ENCODE assay signal across 17 cellular contexts in the genomic region with DNA sequence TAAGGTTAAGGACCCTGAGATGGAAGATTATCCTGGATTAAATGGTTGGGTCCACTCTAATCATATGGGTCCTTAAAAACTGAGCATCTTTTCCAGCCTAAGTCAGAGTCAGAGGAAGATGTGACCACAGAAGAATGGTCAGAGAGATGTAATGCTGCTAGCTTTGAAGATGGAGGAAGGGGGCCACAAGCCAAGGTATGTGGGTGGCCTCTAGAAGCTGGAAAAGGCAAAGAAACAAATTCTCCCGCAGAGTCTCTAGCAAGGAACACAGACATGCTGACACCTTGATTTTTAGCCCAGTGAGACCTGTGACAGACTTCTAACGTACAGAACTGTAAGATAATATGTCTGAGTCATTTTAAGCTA. TPM values are rescaled to one million over a fixed set of nuclear protein-coding genes. Genes with fewer than 3 reads are reported as not detected.
A peak's percentile ranks its signal among the peaks of the same experiment; 100 is the strongest.
DNase-seq lines count a peak whose midpoint lies in the region; ATAC-seq and TF ChIP-seq lines count a peak whose summit lies in the region.
"Had no signal": no experiment of that assay in that cellular context is flagged by ENCODE, and none has a peak within 500 bp of the region (broad histone marks: within the 10 kb centered on the region; RNA-seq: fewer than 3 reads in every experiment).

No MANE protein-coding gene starts in this region.

- peak overlapping the region; percentile 81 for H3K4me3 Mint-ChIP-seq in activated CD4-positive, alpha-beta T cell treated with anti-CD3 and anti-CD28 coated beads, Interleukin-2, amount 10 ng/mL, durations not matched to agents 24 days and 14 days
- H3K4me3 Mint-ChIP-seq in progenitor cell of endocrine pancreas (ENCODE audit: low read depth) = peak overlapping the region; percentile 91
- no peak overlapping the region for H3K4me3 Mint-ChIP-seq in glutamatergic neuron (ENCODE audit: unreplicated experiment)

- H3K27me3 Mint-ChIP-seq in activated CD4-positive, alpha-beta T cell treated with anti-CD3 and anti-CD28 coated beads, Interleukin-2, amount 10 ng/mL, durations not matched to agents 24 days and 14 days = no peaks in the 10 kb centered on the region
- no peaks in the 10 kb centered on the region for H3K27me3 Mint-ChIP-seq in progenitor cell of endocrine pancreas
- H3K27me3 Mint-ChIP-seq in glutamatergic neuron (ENCODE audit: unreplicated experiment) = peaks cover 9% of the 10 kb centered on the region

- H3K4me3 ChIP-seq in HL-60 (replicated peaks; ENCODE audit: insufficient read depth, low read length) = no peak overlapping the region
- H3K4me3 ChIP-seq: esophagus squamous epithelium, MG63, right atrium auricular region had no signal

- DNase-seq in activated CD4-positive, alpha-beta T cell treated with anti-CD3 and anti-CD28 coated beads, Interleukin-2, amount 10 ng/mL, durations not matched to agents 24 days and 14 days = no peak
- no peak for DNase-seq in activated CD4-positive, alpha-beta T cell treated with anti-CD3 and anti-CD28 coated beads for 48 hours
- DNase-seq in HL-60 (ENCODE audit: low read depth in 1 of 2, low spot score in 1 of 2) = no peak
- DNase-seq in epithelial cell of prostate (ENCODE audit: low read depth, low spot score) = peak; percentile 22
- DNase-seq in progenitor cell of endocrine pancreas (ENCODE audit: low spot score, unreplicated experiment) = no peak
- DNase-seq in glutamatergic neuron = no peak
- DNase-seq in hepatic stellate cell (ENCODE audit: low spot score) = no peak
- DNase-seq: esophagus squamous epithelium, head of caudate nucleus, MG63, NCI-H187, NCI-H446, SHP77 had no signal

- intact Hi-C loops in activated CD4-positive, alpha-beta T cell treated with anti-CD3 and anti-CD28 coated beads, Interleukin-2, amount 10 ng/mL, durations not matched to agents 24 days and 14 days (cut with micrococcal nuclease) = loop anchor here (2.0 to 5.0 kb wide), 4 partner anchors 16 to 1435 kb away; a partner anchor contains a TSS

- peaks cover 34% of the 10 kb centered on the region for H3K4me1 Mint-ChIP-seq in activated CD4-positive, alpha-beta T cell treated with anti-CD3 and anti-CD28 coated beads, Interleukin-2, amount 10 ng/mL, durations not matched to agents 24 days and 14 days
- H3K4me1 Mint-ChIP-seq in progenitor cell of endocrine pancreas (ENCODE audit: low read depth) = peaks cover 19% of the 10 kb centered on the region
- H3K4me1 Mint-ChIP-seq in glutamatergic neuron (ENCODE audit: low read depth, unreplicated experiment) = no peaks in the 10 kb centered on the region

- H3K9me3 Mint-ChIP-seq in activated CD4-positive, alpha-beta T cell treated with anti-CD3 and anti-CD28 coated beads, Interleukin-2, amount 10 ng/mL, durations not matched to agents 24 days and 14 days = peaks cover 5% of the 10 kb centered on the region
- H3K9me3 Mint-ChIP-seq in progenitor cell of endocrine pancreas (ENCODE audit: low read depth) (no peaks in the 10 kb centered on the region), glutamatergic neuron (ENCODE audit: unreplicated experiment) (peaks cover 9% of the 10 kb centered on the region)
- H3K9me3 Mint-ChIP-seq: HFFc6 had no signal

- H3K36me3 Mint-ChIP-seq in activated CD4-positive, alpha-beta T cell treated with anti-CD3 and anti-CD28 coated beads, Interleukin-2, amount 10 ng/mL, durations not matched to agents 24 days and 14 days (ENCODE audit: low read depth) = no peaks in the 10 kb centered on the region
- H3K36me3 Mint-ChIP-seq in progenitor cell of endocrine pancreas (ENCODE audit: insufficient read depth) (no peaks in the 10 kb centered on the region), glutamatergic neuron (ENCODE audit: unreplicated experiment) (no peaks in the 10 kb centered on the region)

- H3K27me3 ChIP-seq in HL-60 (ENCODE audit: insufficient read depth, poor library complexity, severe bottlenecking) = no peaks in the 10 kb centered on the region
- H3K27me3 ChIP-seq: MG63, right atrium auricular region had no signal

- TF ChIP-seq CTCF in HL-60 (IDR thresholded peaks at IDR 0.05; ENCODE audit: insufficient read depth, low read length) (no peak), progenitor cell of endocrine pancreas (IDR thresholded peaks at IDR 0.05; ENCODE audit: unreplicated experiment) (no peak), glutamatergic neuron (IDR thresholded peaks at IDR 0.05; ENCODE audit: partially characterized antibody, unreplicated experiment) (no peak)

- H3K27ac ChIP-seq in HL-60 (replicated peaks) (peak overlapping the region; percentile 86), epithelial cell of prostate (peak overlapping the region; percentile 66)
- H3K27ac ChIP-seq: right atrium auricular region had no signal

- no peak for ATAC-seq in HG02884 (IDR thresholded peaks at IDR 0.05; ENCODE audit: unreplicated experiment)
- ATAC-seq: activated CD4-positive, CD25-positive, alpha-beta regulatory T cell treated with anti-CD3 and anti-CD28 coated beads, Interleukin-2, amount 50 U/mL, for 24 hours had no signal

- H3K27ac Mint-ChIP-seq in activated CD4-positive, alpha-beta T cell treated with anti-CD3 and anti-CD28 coated beads, Interleukin-2, amount 10 ng/mL, durations not matched to agents 24 days and 14 days = peak overlapping the region; percentile 74
- no peak overlapping the region for H3K27ac Mint-ChIP-seq in progenitor cell of endocrine pancreas
- H3K27ac Mint-ChIP-seq in glutamatergic neuron (ENCODE audit: unreplicated experiment) = no peak overlapping the region
- H3K27ac Mint-ChIP-seq: HFFc6 had no signal

RNA-seq across cellular contexts. Expression of a gene that starts 1.5 kb away (rescaled TPM):
- total RNA-seq in activated CD4-positive, alpha-beta T cell treated with anti-CD3 and anti-CD28 coated beads, Interleukin-2, amount 10 ng/mL, durations not matched to agents 24 days and 14 days = 13.1 and 14.2 TPM in 2 replicates
- 20.6 and 21.7 TPM in 2 replicates for total RNA-seq in progenitor cell of endocrine pancreas
- total RNA-seq in glutamatergic neuron (ENCODE audit: unreplicated experiment) = 9.1 TPM
